In genomic region chr16:87453326-87453725, GRCh38 we compare ENCODE assay signal across 30 cellular contexts.
"Had no signal": no experiment of that assay in that cellular context is flagged by ENCODE, and none has a peak within 500 bp of the region (broad histone marks: within the 10 kb centered on the region; RNA-seq: fewer than 3 reads in every experiment).

No MANE protein-coding gene starts in this region.

- H3K9me3 Mint-ChIP-seq: activated naive CD4-positive, alpha-beta T cell treated with anti-CD3 and anti-CD28 coated beads, Interleukin-2, amount 50 U/mL, for 72 hours; activated naive CD8-positive, alpha-beta T cell treated with anti-CD3 and anti-CD28 coated beads, Interleukin-2, amount 50 U/mL, for 24 hours had no signal

- H3K9me3 ChIP-seq: ascending aorta, body of pancreas, MG63, Peyer's patch, SJCRH30, SK-N-SH had no signal

- H3K4me2 ChIP-seq: KMS-11, SK-N-SH had no signal

- H3K27me3 ChIP-seq: ascending aorta, body of pancreas, MG63, Peyer's patch, SJCRH30 had no signal

- ATAC-seq: activated CD8-positive, alpha-beta T cell treated with anti-CD3 and anti-CD28 coated beads, Interleukin-2, amount 10 ng/mL, durations not matched to agents 7 days and 5 days; activated naive CD4-positive, alpha-beta T cell treated with anti-CD3 and anti-CD28 coated beads, Interleukin-2, amount 50 U/mL, for 72 hours; activated naive CD8-positive, alpha-beta T cell treated with anti-CD3 and anti-CD28 coated beads, Interleukin-2, amount 50 U/mL, for 24 hours; body of pancreas had no signal

- H3K4me3 Mint-ChIP-seq: activated CD8-positive, alpha-beta T cell treated with anti-CD3 and anti-CD28 coated beads, Interleukin-2, amount 10 ng/mL, durations not matched to agents 7 days and 5 days; activated naive CD8-positive, alpha-beta T cell treated with anti-CD3 and anti-CD28 coated beads, Interleukin-2, amount 50 U/mL, for 24 hours had no signal

- H3K4me3 ChIP-seq: ascending aorta, body of pancreas, MG63, Peyer's patch, SJCRH30 had no signal

- H3K9ac ChIP-seq: KMS-11, SK-N-SH had no signal

- H3K27me3 Mint-ChIP-seq: activated naive CD8-positive, alpha-beta T cell treated with anti-CD3 and anti-CD28 coated beads, Interleukin-2, amount 50 U/mL, for 24 hours had no signal

- DNase-seq: activated CD4-positive, alpha-beta T cell treated with anti-CD3 and anti-CD28 coated beads for 48 hours; activated CD4-positive, alpha-beta T cell treated with anti-CD3 and anti-CD28 coated beads, Interleukin-2, amount 50 U/mL, for 4 hours; activated CD4-positive, CD25-positive, alpha-beta regulatory T cell treated with anti-CD3 and anti-CD28 coated beads, Interleukin-2, amount 50 U/mL, for 72 hours; activated CD8-positive, alpha-beta memory T cell treated with anti-CD3 and anti-CD28 coated beads, Interleukin-2, amount 50 U/mL, for 48 hours; activated CD8-positive, alpha-beta T cell treated with anti-CD3 and anti-CD28 coated beads, Interleukin-2, amount 10 ng/mL, durations not matched to agents 7 days and 5 days; activated naive CD4-positive, alpha-beta T cell treated with Interleukin-2 at 50 U/mL for 16 hours; activated naive CD8-positive, alpha-beta T cell treated with anti-CD3 and anti-CD28 coated beads, Interleukin-2, amount 50 U/mL, for 24 hours; activated T-cell treated with anti-CD3 and anti-CD28 coated beads, Interleukin-2, amount 50 U/mL, for 1 hour; amniotic stem cell; body of pancreas; MG63; MV-4-11; NCI-H1092 treated with DMSO at 0.1 percent for 48 hours; NCI-H1417 treated with DMSO at 0.1 percent for 48 hours; NCI-H1694; NCI-H2029; NCI-H2107; NCI-H2171 treated with DMSO at 0.1 percent for 48 hours; NCI-H226; NCI-H69; NK-92 treated with Interleukin-12 subunit alpha and Interleukin-12 subunit beta, amount 100 ng/mL, for 24 hours; OCI-M1; Peyer's patch; Right ventricle myocardium superior; SJCRH30; SK-N-SH had no signal

- H3K4me1 ChIP-seq: ascending aorta had no signal

- H3K27ac Mint-ChIP-seq: activated CD8-positive, alpha-beta T cell treated with anti-CD3 and anti-CD28 coated beads, Interleukin-2, amount 10 ng/mL, durations not matched to agents 7 days and 5 days; activated naive CD8-positive, alpha-beta T cell treated with anti-CD3 and anti-CD28 coated beads, Interleukin-2, amount 50 U/mL, for 24 hours had no signal

- H3K36me3 ChIP-seq: MG63, SJCRH30 had no signal

- H3K27ac ChIP-seq: ascending aorta, body of pancreas, KMS-11, Peyer's patch, RWPE1, SJCRH30 had no signal
